In genomic region chr2:60351802-60352201, GRCh38 we compare ENCODE assay signal across 17 cellular contexts.
DNase-seq lines count a peak whose midpoint lies in the region; ATAC-seq and TF ChIP-seq lines count a peak whose summit lies in the region.
"Had no signal": no experiment of that assay in that cellular context is flagged by ENCODE, and none has a peak within 500 bp of the region (broad histone marks: within the 10 kb centered on the region; RNA-seq: fewer than 3 reads in every experiment).

No MANE protein-coding gene starts in this region.

- no peaks in the 10 kb centered on the region for H3K36me3 Mint-ChIP-seq in naive thymus-derived CD4-positive, alpha-beta T cell

- H3K4me1 Mint-ChIP-seq in naive thymus-derived CD4-positive, alpha-beta T cell = peaks cover 0 to 11% (median 10%) of the 10 kb centered on the region in 7 donors

- intact Hi-C loops in naive thymus-derived CD4-positive, alpha-beta T cell (cut with micrococcal nuclease) = no loop called here

- no peak overlapping the region for H3K4me3 ChIP-seq in naive thymus-derived CD4-positive, alpha-beta T cell (ENCODE audit: low read length)
- H3K4me3 ChIP-seq: GM23338, heart left ventricle, SK-N-MC, skin epidermis had no signal

- no peak overlapping the region for H3K27ac Mint-ChIP-seq in naive thymus-derived CD4-positive, alpha-beta T cell
- H3K27ac Mint-ChIP-seq: dendritic cell treated with granulocyte-macrophage colony-stimulating factor and Interleukin-4, amounts not matched to agents 40 ng/mL and 50 ng/mL, for 4 days; GM23338 had no signal

- DNase-seq in RPMI8226 = peak; percentile 16
- no peak for DNase-seq in naive thymus-derived CD4-positive, alpha-beta T cell
- DNase-seq in iPS-NIHi11 (ENCODE audit: low spot score) = no peak
- DNase-seq in activated CD4-positive, alpha-beta T cell treated with anti-CD3 and anti-CD28 coated beads for 4 hours = no peak
- no peak for DNase-seq in GF-D8 (lab: John Stamatoyannopoulos, UW)
- DNase-seq: heart left ventricle; MM.1S; NCI-H226; posterior cingulate gyrus; stimulated activated naive CD4-positive, alpha-beta T cell treated with Interleukin-2 at 50 U/mL for 16 hours had no signal

- H3K27me3 ChIP-seq in naive thymus-derived CD4-positive, alpha-beta T cell (ENCODE audit: control insufficient read depth in 2 of 2, insufficient read depth in 2 of 2, low read length in 2 of 2) = no peaks in the 10 kb centered on the region
- H3K27me3 ChIP-seq: heart left ventricle had no signal

- no peak overlapping the region for H3K27ac ChIP-seq in naive thymus-derived CD4-positive, alpha-beta T cell (ENCODE audit: low read depth, low read length)
- H3K27ac ChIP-seq: heart left ventricle, SK-N-MC had no signal

- POLR2A ChIA-PET in naive thymus-derived CD4-positive, alpha-beta T cell (lab: Charles Lee) = no interaction called here

- no peak for TF ChIP-seq POLR2A in GM18505 (IDR thresholded peaks at IDR 0.05; ENCODE audit: borderline replicate concordance, extremely low read depth, insufficient read depth, insufficient read length)

- no peaks in the 10 kb centered on the region for H3K36me3 ChIP-seq in naive thymus-derived CD4-positive, alpha-beta T cell (ENCODE audit: control insufficient read depth in 2 of 3, insufficient read depth in 3 of 3, low read length in 3 of 3)
- H3K36me3 ChIP-seq: heart left ventricle had no signal

- no peaks in the 10 kb centered on the region for H3K4me1 ChIP-seq in naive thymus-derived CD4-positive, alpha-beta T cell (ENCODE audit: control insufficient read depth in 2 of 2, insufficient read depth in 2 of 2, low read length in 2 of 2)
- H3K4me1 ChIP-seq: heart left ventricle had no signal

- H3K9me3 Mint-ChIP-seq in naive thymus-derived CD4-positive, alpha-beta T cell = peaks cover 0 to 4% (median 0%) of the 10 kb centered on the region in 11 donors
- H3K9me3 Mint-ChIP-seq: dendritic cell treated with granulocyte-macrophage colony-stimulating factor and Interleukin-4, amounts not matched to agents 40 ng/mL and 50 ng/mL, for 4 days; GM23338 had no signal

- CTCF ChIA-PET in naive thymus-derived CD4-positive, alpha-beta T cell (lab: Charles Lee) = no interaction called here

- peaks cover 8 to 39% (median 18%) of the 10 kb centered on the region in 5 donors for H3K27me3 Mint-ChIP-seq in naive thymus-derived CD4-positive, alpha-beta T cell

- ATAC-seq in GM18505 (IDR thresholded peaks at IDR 0.05; ENCODE audit: unreplicated experiment) (peak; percentile 32), GM21576 (IDR thresholded peaks at IDR 0.05; ENCODE audit: unreplicated experiment) (peak; percentile 23), GM18870 (IDR thresholded peaks at IDR 0.05; ENCODE audit: unreplicated experiment) (no peak)
- peak; percentile 17 for ATAC-seq in naive thymus-derived CD4-positive, alpha-beta T cell
- ATAC-seq: heart left ventricle had no signal

- no peaks in the 10 kb centered on the region for H3K9me3 ChIP-seq in naive thymus-derived CD4-positive, alpha-beta T cell (ENCODE audit: control insufficient read depth in 2 of 3, low read length in 3 of 3)

- no peak overlapping the region for H3K4me3 Mint-ChIP-seq in naive thymus-derived CD4-positive, alpha-beta T cell
- H3K4me3 Mint-ChIP-seq: dendritic cell treated with granulocyte-macrophage colony-stimulating factor and Interleukin-4, amounts not matched to agents 40 ng/mL and 50 ng/mL, for 4 days; GM23338 had no signal
